In the genomic region with DNA sequence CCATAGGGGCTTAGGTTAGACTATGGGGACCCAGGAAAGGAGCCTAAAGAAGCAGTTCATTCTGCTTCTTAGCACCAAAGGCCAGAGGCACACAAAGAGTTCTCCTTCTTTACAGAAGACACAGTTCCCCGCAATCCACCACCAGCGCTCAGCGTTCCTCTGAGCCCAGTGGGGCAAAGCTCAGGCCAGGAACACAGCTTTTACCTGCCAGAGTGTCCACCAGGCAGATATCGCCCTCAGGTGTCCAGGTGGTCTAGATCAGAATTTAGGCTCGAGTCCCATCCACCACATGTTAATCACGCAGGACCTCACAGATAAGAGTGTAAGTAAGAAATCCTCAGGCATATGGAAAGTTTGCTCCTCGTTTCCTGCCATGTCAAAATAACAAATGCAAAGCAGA, we compare ENCODE assay signal across 2 cellular contexts.
TF ChIP-seq lines count a peak whose summit lies in the region.

No MANE protein-coding gene starts in this region.

TF ChIP-seq in GM23338, 12 proteins besides CTCF, POLR2A, EP300 and RAD21 (continued from another document):
- TF ChIP-seq NANOG (IDR thresholded peaks at IDR 0.05; ENCODE audit: borderline replicate concordance), result no peak
- TF ChIP-seq ZNF114 (CRISPR knock-in tag; IDR thresholded peaks at IDR 0.05), result no peak
- no peak for TF ChIP-seq EZH2phosphoT487 (IDR thresholded peaks at IDR 0.05; ENCODE audit: unreplicated experiment)
- TF ChIP-seq STAT1 (IDR thresholded peaks at IDR 0.05; ENCODE audit: unreplicated experiment), result no peak
- TF ChIP-seq, protein P1, sequence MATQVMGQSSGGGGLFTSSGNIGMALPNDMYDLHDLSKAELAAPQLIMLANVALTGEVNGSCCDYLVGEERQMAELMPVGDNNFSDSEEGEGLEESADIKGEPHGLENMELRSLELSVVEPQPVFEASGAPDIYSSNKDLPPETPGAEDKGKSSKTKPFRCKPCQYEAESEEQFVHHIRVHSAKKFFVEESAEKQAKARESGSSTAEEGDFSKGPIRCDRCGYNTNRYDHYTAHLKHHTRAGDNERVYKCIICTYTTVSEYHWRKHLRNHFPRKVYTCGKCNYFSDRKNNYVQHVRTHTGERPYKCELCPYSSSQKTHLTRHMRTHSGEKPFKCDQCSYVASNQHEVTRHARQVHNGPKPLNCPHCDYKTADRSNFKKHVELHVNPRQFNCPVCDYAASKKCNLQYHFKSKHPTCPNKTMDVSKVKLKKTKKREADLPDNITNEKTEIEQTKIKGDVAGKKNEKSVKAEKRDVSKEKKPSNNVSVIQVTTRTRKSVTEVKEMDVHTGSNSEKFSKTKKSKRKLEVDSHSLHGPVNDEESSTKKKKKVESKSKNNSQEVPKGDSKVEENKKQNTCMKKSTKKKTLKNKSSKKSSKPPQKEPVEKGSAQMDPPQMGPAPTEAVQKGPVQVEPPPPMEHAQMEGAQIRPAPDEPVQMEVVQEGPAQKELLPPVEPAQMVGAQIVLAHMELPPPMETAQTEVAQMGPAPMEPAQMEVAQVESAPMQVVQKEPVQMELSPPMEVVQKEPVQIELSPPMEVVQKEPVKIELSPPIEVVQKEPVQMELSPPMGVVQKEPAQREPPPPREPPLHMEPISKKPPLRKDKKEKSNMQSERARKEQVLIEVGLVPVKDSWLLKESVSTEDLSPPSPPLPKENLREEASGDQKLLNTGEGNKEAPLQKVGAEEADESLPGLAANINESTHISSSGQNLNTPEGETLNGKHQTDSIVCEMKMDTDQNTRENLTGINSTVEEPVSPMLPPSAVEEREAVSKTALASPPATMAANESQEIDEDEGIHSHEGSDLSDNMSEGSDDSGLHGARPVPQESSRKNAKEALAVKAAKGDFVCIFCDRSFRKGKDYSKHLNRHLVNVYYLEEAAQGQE (IDR thresholded peaks at IDR 0.05; ENCODE audit: unreplicated experiment), result no peak
- TF ChIP-seq ZNF331 (CRISPR knock-in tag; IDR thresholded peaks at IDR 0.05; ENCODE audit: low read depth), result no peak
- TF ChIP-seq, protein P2, sequence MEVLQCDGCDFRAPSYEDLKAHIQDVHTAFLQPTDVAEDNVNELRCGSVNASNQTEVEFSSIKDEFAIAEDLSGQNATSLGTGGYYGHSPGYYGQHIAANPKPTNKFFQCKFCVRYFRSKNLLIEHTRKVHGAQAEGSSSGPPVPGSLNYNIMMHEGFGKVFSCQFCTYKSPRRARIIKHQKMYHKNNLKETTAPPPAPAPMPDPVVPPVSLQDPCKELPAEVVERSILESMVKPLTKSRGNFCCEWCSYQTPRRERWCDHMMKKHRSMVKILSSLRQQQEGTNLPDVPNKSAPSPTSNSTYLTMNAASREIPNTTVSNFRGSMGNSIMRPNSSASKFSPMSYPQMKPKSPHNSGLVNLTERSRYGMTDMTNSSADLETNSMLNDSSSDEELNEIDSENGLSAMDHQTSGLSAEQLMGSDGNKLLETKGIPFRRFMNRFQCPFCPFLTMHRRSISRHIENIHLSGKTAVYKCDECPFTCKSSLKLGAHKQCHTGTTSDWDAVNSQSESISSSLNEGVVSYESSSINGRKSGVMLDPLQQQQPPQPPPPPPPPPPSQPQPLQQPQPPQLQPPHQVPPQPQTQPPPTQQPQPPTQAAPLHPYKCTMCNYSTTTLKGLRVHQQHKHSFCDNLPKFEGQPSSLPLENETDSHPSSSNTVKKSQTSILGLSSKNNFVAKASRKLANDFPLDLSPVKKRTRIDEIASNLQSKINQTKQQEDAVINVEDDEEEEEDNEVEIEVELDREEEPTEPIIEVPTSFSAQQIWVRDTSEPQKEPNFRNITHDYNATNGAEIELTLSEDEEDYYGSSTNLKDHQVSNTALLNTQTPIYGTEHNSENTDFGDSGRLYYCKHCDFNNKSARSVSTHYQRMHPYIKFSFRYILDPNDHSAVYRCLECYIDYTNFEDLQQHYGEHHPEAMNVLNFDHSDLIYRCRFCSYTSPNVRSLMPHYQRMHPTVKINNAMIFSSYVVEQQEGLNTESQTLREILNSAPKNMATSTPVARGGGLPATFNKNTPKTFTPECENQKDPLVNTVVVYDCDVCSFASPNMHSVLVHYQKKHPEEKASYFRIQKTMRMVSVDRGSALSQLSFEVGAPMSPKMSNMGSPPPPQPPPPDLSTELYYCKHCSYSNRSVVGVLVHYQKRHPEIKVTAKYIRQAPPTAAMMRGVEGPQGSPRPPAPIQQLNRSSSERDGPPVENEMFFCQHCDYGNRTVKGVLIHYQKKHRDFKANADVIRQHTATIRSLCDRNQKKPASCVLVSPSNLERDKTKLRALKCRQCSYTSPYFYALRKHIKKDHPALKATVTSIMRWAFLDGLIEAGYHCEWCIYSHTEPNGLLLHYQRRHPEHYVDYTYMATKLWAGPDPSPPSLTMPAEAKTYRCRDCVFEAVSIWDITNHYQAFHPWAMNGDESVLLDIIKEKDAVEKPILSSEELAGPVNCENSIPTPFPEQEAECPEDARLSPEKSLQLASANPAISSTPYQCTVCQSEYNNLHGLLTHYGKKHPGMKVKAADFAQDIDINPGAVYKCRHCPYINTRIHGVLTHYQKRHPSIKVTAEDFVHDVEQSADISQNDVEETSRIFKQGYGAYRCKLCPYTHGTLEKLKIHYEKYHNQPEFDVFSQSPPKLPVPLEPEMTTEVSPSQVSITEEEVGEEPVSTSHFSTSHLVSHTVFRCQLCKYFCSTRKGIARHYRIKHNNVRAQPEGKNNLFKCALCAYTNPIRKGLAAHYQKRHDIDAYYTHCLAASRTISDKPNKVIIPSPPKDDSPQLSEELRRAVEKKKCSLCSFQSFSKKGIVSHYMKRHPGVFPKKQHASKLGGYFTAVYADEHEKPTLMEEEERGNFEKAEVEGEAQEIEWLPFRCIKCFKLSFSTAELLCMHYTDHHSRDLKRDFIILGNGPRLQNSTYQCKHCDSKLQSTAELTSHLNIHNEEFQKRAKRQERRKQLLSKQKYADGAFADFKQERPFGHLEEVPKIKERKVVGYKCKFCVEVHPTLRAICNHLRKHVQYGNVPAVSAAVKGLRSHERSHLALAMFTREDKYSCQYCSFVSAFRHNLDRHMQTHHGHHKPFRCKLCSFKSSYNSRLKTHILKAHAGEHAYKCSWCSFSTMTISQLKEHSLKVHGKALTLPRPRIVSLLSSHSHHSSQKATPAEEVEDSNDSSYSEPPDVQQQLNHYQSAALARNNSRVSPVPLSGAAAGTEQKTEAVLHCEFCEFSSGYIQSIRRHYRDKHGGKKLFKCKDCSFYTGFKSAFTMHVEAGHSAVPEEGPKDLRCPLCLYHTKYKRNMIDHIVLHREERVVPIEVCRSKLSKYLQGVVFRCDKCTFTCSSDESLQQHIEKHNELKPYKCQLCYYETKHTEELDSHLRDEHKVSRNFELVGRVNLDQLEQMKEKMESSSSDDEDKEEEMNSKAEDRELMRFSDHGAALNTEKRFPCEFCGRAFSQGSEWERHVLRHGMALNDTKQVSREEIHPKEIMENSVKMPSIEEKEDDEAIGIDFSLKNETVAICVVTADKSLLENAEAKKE (CRISPR knock-in tag; IDR thresholded peaks at IDR 0.05), result no peak
- no peak for TF ChIP-seq CREB1 (CRISPR knock-in tag; IDR thresholded peaks at IDR 0.05; ENCODE audit: low read depth)
- TF ChIP-seq JUNB (IDR thresholded peaks at IDR 0.05; ENCODE audit: unreplicated experiment), result no peak
- TF ChIP-seq, protein P3, sequence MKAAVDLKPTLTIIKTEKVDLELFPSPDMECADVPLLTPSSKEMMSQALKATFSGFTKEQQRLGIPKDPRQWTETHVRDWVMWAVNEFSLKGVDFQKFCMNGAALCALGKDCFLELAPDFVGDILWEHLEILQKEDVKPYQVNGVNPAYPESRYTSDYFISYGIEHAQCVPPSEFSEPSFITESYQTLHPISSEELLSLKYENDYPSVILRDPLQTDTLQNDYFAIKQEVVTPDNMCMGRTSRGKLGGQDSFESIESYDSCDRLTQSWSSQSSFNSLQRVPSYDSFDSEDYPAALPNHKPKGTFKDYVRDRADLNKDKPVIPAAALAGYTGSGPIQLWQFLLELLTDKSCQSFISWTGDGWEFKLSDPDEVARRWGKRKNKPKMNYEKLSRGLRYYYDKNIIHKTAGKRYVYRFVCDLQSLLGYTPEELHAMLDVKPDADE (IDR thresholded peaks at IDR 0.05), result no peak

TF ChIP-seq in GM12878, 131 proteins besides CTCF, POLR2A, EP300 and RAD21 (continued from another document and continues in another):
- TF ChIP-seq FOXM1 (IDR thresholded peaks at IDR 0.05; ENCODE audit: low read depth, low read length), result no peak
- TF ChIP-seq ZBED1 (IDR thresholded peaks at IDR 0.05; ENCODE audit: borderline replicate concordance), result no peak
- TF ChIP-seq, protein P4, sequence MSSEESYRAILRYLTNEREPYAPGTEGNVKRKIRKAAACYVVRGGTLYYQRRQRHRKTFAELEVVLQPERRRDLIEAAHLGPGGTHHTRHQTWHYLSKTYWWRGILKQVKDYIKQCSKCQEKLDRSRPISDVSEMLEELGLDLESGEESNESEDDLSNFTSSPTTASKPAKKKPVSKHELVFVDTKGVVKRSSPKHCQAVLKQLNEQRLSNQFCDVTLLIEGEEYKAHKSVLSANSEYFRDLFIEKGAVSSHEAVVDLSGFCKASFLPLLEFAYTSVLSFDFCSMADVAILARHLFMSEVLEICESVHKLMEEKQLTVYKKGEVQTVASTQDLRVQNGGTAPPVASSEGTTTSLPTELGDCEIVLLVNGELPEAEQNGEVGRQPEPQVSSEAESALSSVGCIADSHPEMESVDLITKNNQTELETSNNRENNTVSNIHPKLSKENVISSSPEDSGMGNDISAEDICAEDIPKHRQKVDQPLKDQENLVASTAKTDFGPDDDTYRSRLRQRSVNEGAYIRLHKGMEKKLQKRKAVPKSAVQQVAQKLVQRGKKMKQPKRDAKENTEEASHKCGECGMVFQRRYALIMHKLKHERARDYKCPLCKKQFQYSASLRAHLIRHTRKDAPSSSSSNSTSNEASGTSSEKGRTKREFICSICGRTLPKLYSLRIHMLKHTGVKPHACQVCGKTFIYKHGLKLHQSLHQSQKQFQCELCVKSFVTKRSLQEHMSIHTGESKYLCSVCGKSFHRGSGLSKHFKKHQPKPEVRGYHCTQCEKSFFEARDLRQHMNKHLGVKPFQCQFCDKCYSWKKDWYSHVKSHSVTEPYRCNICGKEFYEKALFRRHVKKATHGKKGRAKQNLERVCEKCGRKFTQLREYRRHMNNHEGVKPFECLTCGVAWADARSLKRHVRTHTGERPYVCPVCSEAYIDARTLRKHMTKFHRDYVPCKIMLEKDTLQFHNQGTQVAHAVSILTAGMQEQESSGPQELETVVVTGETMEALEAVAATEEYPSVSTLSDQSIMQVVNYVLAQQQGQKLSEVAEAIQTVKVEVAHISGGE (CRISPR knock-in tag; IDR thresholded peaks at IDR 0.05), result no peak
- no peak for TF ChIP-seq CREB1 (IDR thresholded peaks at IDR 0.05; ENCODE audit: low read depth)
- no peak for TF ChIP-seq CBX3 (IDR thresholded peaks at IDR 0.05; ENCODE audit: borderline replicate concordance, low read depth)
- TF ChIP-seq, protein P5, sequence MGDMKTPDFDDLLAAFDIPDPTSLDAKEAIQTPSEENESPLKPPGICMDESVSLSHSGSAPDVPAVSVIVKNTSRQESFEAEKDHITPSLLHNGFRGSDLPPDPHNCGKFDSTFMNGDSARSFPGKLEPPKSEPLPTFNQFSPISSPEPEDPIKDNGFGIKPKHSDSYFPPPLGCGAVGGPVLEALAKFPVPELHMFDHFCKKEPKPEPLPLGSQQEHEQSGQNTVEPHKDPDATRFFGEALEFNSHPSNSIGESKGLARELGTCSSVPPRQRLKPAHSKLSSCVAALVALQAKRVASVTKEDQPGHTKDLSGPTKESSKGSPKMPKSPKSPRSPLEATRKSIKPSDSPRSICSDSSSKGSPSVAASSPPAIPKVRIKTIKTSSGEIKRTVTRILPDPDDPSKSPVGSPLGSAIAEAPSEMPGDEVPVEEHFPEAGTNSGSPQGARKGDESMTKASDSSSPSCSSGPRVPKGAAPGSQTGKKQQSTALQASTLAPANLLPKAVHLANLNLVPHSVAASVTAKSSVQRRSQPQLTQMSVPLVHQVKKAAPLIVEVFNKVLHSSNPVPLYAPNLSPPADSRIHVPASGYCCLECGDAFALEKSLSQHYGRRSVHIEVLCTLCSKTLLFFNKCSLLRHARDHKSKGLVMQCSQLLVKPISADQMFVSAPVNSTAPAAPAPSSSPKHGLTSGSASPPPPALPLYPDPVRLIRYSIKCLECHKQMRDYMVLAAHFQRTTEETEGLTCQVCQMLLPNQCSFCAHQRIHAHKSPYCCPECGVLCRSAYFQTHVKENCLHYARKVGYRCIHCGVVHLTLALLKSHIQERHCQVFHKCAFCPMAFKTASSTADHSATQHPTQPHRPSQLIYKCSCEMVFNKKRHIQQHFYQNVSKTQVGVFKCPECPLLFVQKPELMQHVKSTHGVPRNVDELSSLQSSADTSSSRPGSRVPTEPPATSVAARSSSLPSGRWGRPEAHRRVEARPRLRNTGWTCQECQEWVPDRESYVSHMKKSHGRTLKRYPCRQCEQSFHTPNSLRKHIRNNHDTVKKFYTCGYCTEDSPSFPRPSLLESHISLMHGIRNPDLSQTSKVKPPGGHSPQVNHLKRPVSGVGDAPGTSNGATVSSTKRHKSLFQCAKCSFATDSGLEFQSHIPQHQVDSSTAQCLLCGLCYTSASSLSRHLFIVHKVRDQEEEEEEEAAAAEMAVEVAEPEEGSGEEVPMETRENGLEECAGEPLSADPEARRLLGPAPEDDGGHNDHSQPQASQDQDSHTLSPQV (IDR thresholded peaks at IDR 0.05), result no peak
- no peak for TF ChIP-seq RBBP5 (conservative IDR thresholded peaks at IDR 0.05)
- no peak for TF ChIP-seq SPI1 (IDR thresholded peaks at IDR 0.05; ENCODE audit: borderline replicate concordance, insufficient read depth, low read depth, low read length)
- TF ChIP-seq, protein P6, sequence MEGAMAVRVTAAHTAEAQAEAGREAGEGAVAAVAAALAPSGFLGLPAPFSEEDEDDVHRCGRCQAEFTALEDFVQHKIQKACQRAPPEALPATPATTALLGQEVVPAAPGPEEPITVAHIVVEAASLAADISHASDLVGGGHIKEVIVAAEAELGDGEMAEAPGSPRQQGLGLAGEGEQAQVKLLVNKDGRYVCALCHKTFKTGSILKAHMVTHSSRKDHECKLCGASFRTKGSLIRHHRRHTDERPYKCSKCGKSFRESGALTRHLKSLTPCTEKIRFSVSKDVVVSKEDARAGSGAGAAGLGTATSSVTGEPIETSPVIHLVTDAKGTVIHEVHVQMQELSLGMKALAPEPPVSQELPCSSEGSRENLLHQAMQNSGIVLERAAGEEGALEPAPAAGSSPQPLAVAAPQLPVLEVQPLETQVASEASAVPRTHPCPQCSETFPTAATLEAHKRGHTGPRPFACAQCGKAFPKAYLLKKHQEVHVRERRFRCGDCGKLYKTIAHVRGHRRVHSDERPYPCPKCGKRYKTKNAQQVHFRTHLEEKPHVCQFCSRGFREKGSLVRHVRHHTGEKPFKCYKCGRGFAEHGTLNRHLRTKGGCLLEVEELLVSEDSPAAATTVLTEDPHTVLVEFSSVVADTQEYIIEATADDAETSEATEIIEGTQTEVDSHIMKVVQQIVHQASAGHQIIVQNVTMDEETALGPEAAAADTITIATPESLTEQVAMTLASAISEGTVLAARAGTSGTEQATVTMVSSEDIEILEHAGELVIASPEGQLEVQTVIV (IDR thresholded peaks at IDR 0.05; ENCODE audit: borderline replicate concordance, partially characterized antibody), result no peak
- TF ChIP-seq, protein P7, sequence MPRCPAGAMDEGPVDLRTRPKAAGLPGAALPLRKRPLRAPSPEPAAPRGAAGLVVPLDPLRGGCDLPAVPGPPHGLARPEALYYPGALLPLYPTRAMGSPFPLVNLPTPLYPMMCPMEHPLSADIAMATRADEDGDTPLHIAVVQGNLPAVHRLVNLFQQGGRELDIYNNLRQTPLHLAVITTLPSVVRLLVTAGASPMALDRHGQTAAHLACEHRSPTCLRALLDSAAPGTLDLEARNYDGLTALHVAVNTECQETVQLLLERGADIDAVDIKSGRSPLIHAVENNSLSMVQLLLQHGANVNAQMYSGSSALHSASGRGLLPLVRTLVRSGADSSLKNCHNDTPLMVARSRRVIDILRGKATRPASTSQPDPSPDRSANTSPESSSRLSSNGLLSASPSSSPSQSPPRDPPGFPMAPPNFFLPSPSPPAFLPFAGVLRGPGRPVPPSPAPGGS (IDR thresholded peaks at IDR 0.05; ENCODE audit: borderline replicate concordance, insufficient read depth, low read depth, low read length, poor library complexity, severe bottlenecking), result no peak
- no peak for TF ChIP-seq TAF1 (IDR thresholded peaks at IDR 0.05; ENCODE audit: borderline replicate concordance, low read depth, low read length)
- no peak for TF ChIP-seq NFYA (IDR thresholded peaks at IDR 0.05; ENCODE audit: borderline replicate concordance, low read depth, low read length)
- TF ChIP-seq CHD1 (IDR thresholded peaks at IDR 0.05; ENCODE audit: low read depth, low read length), result no peak
- TF ChIP-seq ESRRA (IDR thresholded peaks at IDR 0.05; ENCODE audit: low read length), result no peak
- no peak for TF ChIP-seq HDGF (IDR thresholded peaks at IDR 0.05)
